In genomic region chr2:121570665-121571055, GRCh38 we compare ENCODE assay signal across 1 cellular context.
TF ChIP-seq lines count a peak whose summit lies in the region.

No MANE protein-coding gene starts in this region.

TF ChIP-seq in GM12878, 131 proteins besides CTCF, POLR2A, EP300 and RAD21 (continued from another document):
- no peak for TF ChIP-seq USF2 (IDR thresholded peaks at IDR 0.05; ENCODE audit: borderline replicate concordance, low read depth, low read length)
- TF ChIP-seq ZNF24 (IDR thresholded peaks at IDR 0.05): no peak
- TF ChIP-seq TAF1 (IDR thresholded peaks at IDR 0.05; ENCODE audit: borderline replicate concordance, low read depth, low read length): no peak
- no peak for TF ChIP-seq MAX (IDR thresholded peaks at IDR 0.05; ENCODE audit: low read depth, low read length)
- no peak for TF ChIP-seq NBN (IDR thresholded peaks at IDR 0.05)
- TF ChIP-seq SIN3A (IDR thresholded peaks at IDR 0.05; ENCODE audit: low read depth, low read length): no peak
- TF ChIP-seq CBX3 (IDR thresholded peaks at IDR 0.05; ENCODE audit: borderline replicate concordance, low read depth): no peak
- no peak for TF ChIP-seq NKRF (conservative IDR thresholded peaks at IDR 0.05)
- TF ChIP-seq POLR2AphosphoS5 (IDR thresholded peaks at IDR 0.05; ENCODE audit: low read length): no peak
- TF ChIP-seq IKZF2 (IDR thresholded peaks at IDR 0.05): no peak
- TF ChIP-seq PAX8 (IDR thresholded peaks at IDR 0.05): no peak
- no peak for TF ChIP-seq JUND (IDR thresholded peaks at IDR 0.05; ENCODE audit: low read depth, low read length)
- TF ChIP-seq HCFC1 (IDR thresholded peaks at IDR 0.05; ENCODE audit: low read length): no peak
- TF ChIP-seq EZH2 (IDR thresholded peaks at IDR 0.05; ENCODE audit: borderline replicate concordance, control insufficient read depth, low read depth, low read length): no peak
- no peak for TF ChIP-seq ESRRA (IDR thresholded peaks at IDR 0.05; ENCODE audit: low read length)
- no peak for TF ChIP-seq E4F1 (IDR thresholded peaks at IDR 0.05; ENCODE audit: borderline replicate concordance, partially characterized antibody)
